In the genomic region with DNA sequence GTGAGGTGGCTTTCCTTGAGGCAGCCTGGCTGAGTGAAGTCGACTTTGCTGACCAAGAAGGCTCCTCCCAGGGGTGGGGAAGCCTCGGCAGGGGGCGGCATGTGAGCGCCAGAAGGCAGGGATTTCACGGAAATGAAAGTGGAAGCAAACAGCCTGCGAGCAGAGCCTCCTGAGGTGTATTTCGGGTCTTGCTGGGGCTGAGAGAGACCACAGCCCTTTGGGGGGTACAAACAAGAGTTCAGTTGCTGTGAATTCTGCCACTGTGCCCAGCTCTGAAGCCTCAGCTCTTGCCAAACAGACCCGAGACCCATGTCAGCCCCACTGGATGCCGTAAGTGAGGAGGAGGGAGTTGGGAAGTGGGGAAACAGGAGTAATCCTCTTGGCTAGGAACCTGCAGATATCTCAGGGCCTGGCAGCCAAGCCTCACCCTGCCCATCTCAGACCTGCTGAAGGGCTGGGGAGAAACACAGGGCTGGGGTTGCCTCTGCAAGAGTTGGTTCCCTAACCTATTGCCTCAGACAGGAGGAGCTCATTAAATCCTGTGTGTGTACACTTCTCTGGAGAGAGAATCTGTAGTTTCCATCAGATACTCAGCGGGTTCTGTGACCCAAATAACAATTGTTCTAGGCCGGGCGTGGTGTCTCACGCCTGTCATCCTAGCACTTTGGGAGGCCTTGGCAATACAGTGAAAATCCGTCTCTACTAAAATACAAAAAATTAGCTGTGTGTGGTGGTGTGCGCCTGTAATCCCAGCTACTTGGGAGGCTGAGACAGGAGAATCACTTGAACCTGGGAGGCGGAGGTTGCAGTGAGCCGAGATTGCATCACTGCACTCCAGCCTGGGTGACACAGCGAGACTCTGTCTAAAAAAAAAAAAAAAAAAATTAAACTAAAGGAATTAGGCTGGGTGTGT, we compare ENCODE assay signal across 8 cellular contexts. TPM values are rescaled to one million over a fixed set of nuclear protein-coding genes. Genes with fewer than 3 reads are reported as not detected.
DNase-seq lines count a peak whose midpoint lies in the region; ATAC-seq and TF ChIP-seq lines count a peak whose summit lies in the region.

A gene (plus strand): TSS at position 146 of the 913 bp plus-strand sequence. CDS start 164 bp downstream, at position 310.

- H3K27me3 ChIP-seq in lung (ENCODE audit: control insufficient read depth, insufficient read depth), result no peaks in the 10 kb centered on the region

- DNase-seq in NCI-H82 treated with DMSO at 0.1 percent for 48 hours (lab: John Stamatoyannopoulos, UW; ENCODE audit: unreplicated experiment) (peak; percentile 58), ecto neural progenitor cell (ENCODE audit: low spot score) (peak; percentile 79), lung (ENCODE audit: low spot score) (peak; percentile 87), NCI-H345 (lab: John Stamatoyannopoulos, UW) (no peak)
- DNase-seq in activated CD8-positive, alpha-beta T cell treated with anti-CD3 and anti-CD28 coated beads, Interleukin-2, amount 10 ng/mL, durations not matched to agents 7 days and 5 days, result peak; percentile 94
- peak; percentile 77 for DNase-seq in stimulated activated CD8-positive, alpha-beta memory T cell treated with anti-CD3 and anti-CD28 coated beads, Interleukin-12 subunit alpha, Interleukin-12 subunit beta, amount 100 ng/mL, for 1 hour (ENCODE audit: low read depth)

- POLR2A ChIA-PET in activated CD8-positive, alpha-beta T cell treated with anti-CD3 and anti-CD28 coated beads, Interleukin-2, amount 10 ng/mL, durations not matched to agents 7 days and 5 days (lab: Charles Lee), result interaction anchor here (0.5 to 5.7 kb wide), 8 partner anchors 8 to 308 kb away, joined by 3 to 65 read pairs (median 4); a partner anchor contains a TSS

- WGBS in lung, 2 donors, result 19 to 25% methylated on average over 18 of the region's 18 CpGs

- peaks cover 3 to 14% of the 10 kb centered on the region in 2 donors for H3K36me3 ChIP-seq in lung (ENCODE audit: control insufficient read depth in 2 of 2, insufficient read depth in 2 of 2, low read length in 2 of 2)

- no peaks in the 10 kb centered on the region for H3K27me3 Mint-ChIP-seq in activated CD8-positive, alpha-beta T cell treated with anti-CD3 and anti-CD28 coated beads, Interleukin-2, amount 10 ng/mL, durations not matched to agents 7 days and 5 days (ENCODE audit: low read depth)

- no peaks in the 10 kb centered on the region for H3K9me3 Mint-ChIP-seq in activated CD8-positive, alpha-beta T cell treated with anti-CD3 and anti-CD28 coated beads, Interleukin-2, amount 10 ng/mL, durations not matched to agents 7 days and 5 days (ENCODE audit: insufficient read depth)

- ATAC-seq in HG02885 (IDR thresholded peaks at IDR 0.05; ENCODE audit: poor library complexity, unreplicated experiment), result peak; percentile 82
- peak; percentile 97 for ATAC-seq in activated CD8-positive, alpha-beta T cell treated with anti-CD3 and anti-CD28 coated beads, Interleukin-2, amount 10 ng/mL, durations not matched to agents 7 days and 5 days
- peak; percentile 89 for ATAC-seq in lung (ENCODE audit: insufficient read depth, low FRiP score)

- peak within 1 kb of the TSS; percentile 82 for H3K4me3 ChIP-seq in lung

- peak within 1 kb of the TSS; percentile 88 to 99 for H3K27ac ChIP-seq in lung (ENCODE audit: low read depth in 1 of 2, low read length in 1 of 2)

- H3K36me3 Mint-ChIP-seq in activated CD8-positive, alpha-beta T cell treated with anti-CD3 and anti-CD28 coated beads, Interleukin-2, amount 10 ng/mL, durations not matched to agents 7 days and 5 days (ENCODE audit: low read depth), result peaks cover 53% of the 10 kb centered on the region

- H3K4me1 ChIP-seq in lung (ENCODE audit: control insufficient read depth in 2 of 2, insufficient read depth in 2 of 2, low read length in 2 of 2), result peaks cover 0 to 2% of the 10 kb centered on the region in 2 donors

- H3K4me3 Mint-ChIP-seq in activated CD8-positive, alpha-beta T cell treated with anti-CD3 and anti-CD28 coated beads, Interleukin-2, amount 10 ng/mL, durations not matched to agents 7 days and 5 days, result peak within 1 kb of the TSS; percentile 100

- TF ChIP-seq CTCF in GM12874 (IDR thresholded peaks at IDR 0.05; ENCODE audit: insufficient read depth, low read depth, low read length) (peak; percentile 26; the same call in 1 of the 2 replicates), lung (IDR thresholded peaks at IDR 0.05; ENCODE audit: control extremely low read depth, extremely low read depth) (peak; percentile 51)

- no peaks in the 10 kb centered on the region for H3K9me3 ChIP-seq in lung (ENCODE audit: control insufficient read depth in 2 of 2, insufficient read depth in 1 of 2, low read length in 1 of 2)

- peak within 1 kb of the TSS; percentile 100 for H3K27ac Mint-ChIP-seq in activated CD8-positive, alpha-beta T cell treated with anti-CD3 and anti-CD28 coated beads, Interleukin-2, amount 10 ng/mL, durations not matched to agents 7 days and 5 days

- peaks cover 22% of the 10 kb centered on the region for H3K4me1 Mint-ChIP-seq in activated CD8-positive, alpha-beta T cell treated with anti-CD3 and anti-CD28 coated beads, Interleukin-2, amount 10 ng/mL, durations not matched to agents 7 days and 5 days (ENCODE audit: low read depth)

- CTCF ChIA-PET in activated CD8-positive, alpha-beta T cell treated with anti-CD3 and anti-CD28 coated beads, Interleukin-2, amount 10 ng/mL, durations not matched to agents 7 days and 5 days (lab: Charles Lee), result interaction anchor here (1.1 to 3.8 kb wide), 2 partner anchors 9 to 18 kb away, joined by 3 to 37 read pairs; a partner anchor contains a TSS

RNA-seq across cellular contexts. Expression of the gene that starts here (rescaled TPM):
- total RNA-seq in activated CD8-positive, alpha-beta T cell treated with anti-CD3 and anti-CD28 coated beads, Interleukin-2, amount 10 ng/mL, durations not matched to agents 7 days and 5 days, result 100 to 1,000 TPM; 107 to 110 TPM
- 10 to 100 TPM; 18.8 to 40.6 TPM for total RNA-seq in lung
- polyA plus RNA-seq in lung, result 10 to 100 TPM; 36.7 to 60.3 TPM
